Comparison of ENCODE assay signal across 16 cellular contexts in genomic region chr2:211216221-211216620, GRCh38.
DNase-seq lines count a peak whose midpoint lies in the region; TF ChIP-seq lines count a peak whose summit lies in the region.
"Had no signal": no experiment of that assay in that cellular context is flagged by ENCODE, and none has a peak within 500 bp of the region (broad histone marks: within the 10 kb centered on the region; RNA-seq: fewer than 3 reads in every experiment).

No MANE protein-coding gene starts in this region.

- intact Hi-C loops in MCF 10A (cut with micrococcal nuclease) (no loop called here), breast epithelium (cut with DNase I; ENCODE audit: low total_unique reads) (no loop called here)
- intact Hi-C loops in activated T-helper 2 cell treated with anti-CD3 and anti-CD28 coated beads, Interferon-gamma antibody, Interleukin-2, Interleukin-4, amounts not matched to agents 10 μg/mL and 5 μg/mL and 100 μg/mL, durations not matched to agents 14 hours and 24 hours and 36 hours (cut with micrococcal nuclease) = no loop called here

- BruUV-seq in MCF 10A (replicated peaks; lab: Mats Ljungman, UMichigan) = no TSS peak

- no peak overlapping the region for H3K4me3 ChIP-seq in breast epithelium
- H3K4me3 ChIP-seq: left lung, prostate gland, SJSA1, tibial artery had no signal

- POLR2A ChIA-PET in MCF 10A (lab: Yijun Ruan, JAX) = no interaction called here

- no peaks in the 10 kb centered on the region for H3K36me3 Mint-ChIP-seq in MCF 10A (ENCODE audit: insufficient read depth, unreplicated experiment)
- no peaks in the 10 kb centered on the region for H3K36me3 Mint-ChIP-seq in glutamatergic neuron (ENCODE audit: unreplicated experiment)
- H3K36me3 Mint-ChIP-seq in activated T-helper 2 cell treated with anti-CD3 and anti-CD28 coated beads, Interferon-gamma antibody, Interleukin-2, Interleukin-4, amounts not matched to agents 10 μg/mL and 5 μg/mL and 100 μg/mL, durations not matched to agents 14 hours and 24 hours and 36 hours (ENCODE audit: low read depth) = no peaks in the 10 kb centered on the region
- H3K36me3 Mint-ChIP-seq: activated naive CD8-positive, alpha-beta T cell treated with anti-CD3 and anti-CD28 coated beads, Interleukin-2, amount 10 ng/mL, durations not matched to agents 7 days and 5 days had no signal

- DNase-seq in MCF 10A (ENCODE audit: unreplicated experiment) (peak; percentile 37), breast epithelium (ENCODE audit: low spot score in 2 of 2) (no peak), RPMI8226 (peak; percentile 7), glutamatergic neuron (no peak), NCI-H2107 (lab: John Stamatoyannopoulos, UW) (no peak), mucosa of gallbladder (ENCODE audit: low spot score) (no peak)
- DNase-seq in activated T-helper 2 cell treated with anti-CD3 and anti-CD28 coated beads, Interferon-gamma antibody, Interleukin-2, Interleukin-4, amounts not matched to agents 10 μg/mL and 5 μg/mL and 100 μg/mL, durations not matched to agents 14 hours and 24 hours and 36 hours (ENCODE audit: low spot score) = no peak
- no peak for DNase-seq in activated CD4-positive, alpha-beta T cell treated with anti-CD3 and anti-CD28 coated beads for 48 hours
- DNase-seq: activated CD8-positive, alpha-beta T cell treated with anti-CD3 and anti-CD28 coated beads, Interleukin-2, amount 10 ng/mL, durations not matched to agents 7 days and 5 days; activated naive CD8-positive, alpha-beta T cell treated with anti-CD3 and anti-CD28 coated beads, Interleukin-2, amount 10 ng/mL, durations not matched to agents 7 days and 5 days; erythroblast; left lung; NCI-H1930; tibial artery had no signal

- peaks cover 0 to 5% of the 10 kb centered on the region in 2 donors for H3K9me3 ChIP-seq in breast epithelium
- H3K9me3 ChIP-seq: prostate gland, SJSA1 had no signal

- H3K9me3 Mint-ChIP-seq in MCF 10A (ENCODE audit: unreplicated experiment) = peaks cover 10% of the 10 kb centered on the region
- H3K9me3 Mint-ChIP-seq in glutamatergic neuron (ENCODE audit: unreplicated experiment) = no peaks in the 10 kb centered on the region
- peaks cover 23% of the 10 kb centered on the region for H3K9me3 Mint-ChIP-seq in activated T-helper 2 cell treated with anti-CD3 and anti-CD28 coated beads, Interferon-gamma antibody, Interleukin-2, Interleukin-4, amounts not matched to agents 10 μg/mL and 5 μg/mL and 100 μg/mL, durations not matched to agents 14 hours and 24 hours and 36 hours

- H3K27ac ChIP-seq in breast epithelium = no peak overlapping the region
- H3K27ac ChIP-seq: left lung, prostate gland, SJSA1, tibial artery had no signal

- no peaks in the 10 kb centered on the region for H3K27me3 ChIP-seq in breast epithelium
- H3K27me3 ChIP-seq: left lung, SJSA1, tibial artery had no signal

- H3K4me1 ChIP-seq in breast epithelium = no peaks in the 10 kb centered on the region
- H3K4me1 ChIP-seq: left lung, prostate gland, SJSA1, tibial artery had no signal

- H3K27ac Mint-ChIP-seq in MCF 10A (ENCODE audit: low read depth, unreplicated experiment) (no peak overlapping the region), glutamatergic neuron (ENCODE audit: unreplicated experiment) (no peak overlapping the region)
- no peak overlapping the region for H3K27ac Mint-ChIP-seq in activated T-helper 2 cell treated with anti-CD3 and anti-CD28 coated beads, Interferon-gamma antibody, Interleukin-2, Interleukin-4, amounts not matched to agents 10 μg/mL and 5 μg/mL and 100 μg/mL, durations not matched to agents 14 hours and 24 hours and 36 hours
- H3K27ac Mint-ChIP-seq: activated CD8-positive, alpha-beta T cell treated with anti-CD3 and anti-CD28 coated beads, Interleukin-2, amount 10 ng/mL, durations not matched to agents 7 days and 5 days; activated naive CD8-positive, alpha-beta T cell treated with anti-CD3 and anti-CD28 coated beads, Interleukin-2, amount 10 ng/mL, durations not matched to agents 7 days and 5 days had no signal

- H3K27me3 Mint-ChIP-seq in MCF 10A (ENCODE audit: insufficient read depth, unreplicated experiment) (no peaks in the 10 kb centered on the region), glutamatergic neuron (ENCODE audit: unreplicated experiment) (no peaks in the 10 kb centered on the region)
- no peaks in the 10 kb centered on the region for H3K27me3 Mint-ChIP-seq in activated T-helper 2 cell treated with anti-CD3 and anti-CD28 coated beads, Interferon-gamma antibody, Interleukin-2, Interleukin-4, amounts not matched to agents 10 μg/mL and 5 μg/mL and 100 μg/mL, durations not matched to agents 14 hours and 24 hours and 36 hours (ENCODE audit: low read depth)
- H3K27me3 Mint-ChIP-seq: activated naive CD8-positive, alpha-beta T cell treated with anti-CD3 and anti-CD28 coated beads, Interleukin-2, amount 10 ng/mL, durations not matched to agents 7 days and 5 days had no signal

- H3K4me1 Mint-ChIP-seq in MCF 10A (ENCODE audit: insufficient read depth, unreplicated experiment) = no peaks in the 10 kb centered on the region
- H3K4me1 Mint-ChIP-seq in glutamatergic neuron (ENCODE audit: low read depth, unreplicated experiment) = no peaks in the 10 kb centered on the region
- no peaks in the 10 kb centered on the region for H3K4me1 Mint-ChIP-seq in activated T-helper 2 cell treated with anti-CD3 and anti-CD28 coated beads, Interferon-gamma antibody, Interleukin-2, Interleukin-4, amounts not matched to agents 10 μg/mL and 5 μg/mL and 100 μg/mL, durations not matched to agents 14 hours and 24 hours and 36 hours (ENCODE audit: low read depth)
- H3K4me1 Mint-ChIP-seq: activated naive CD8-positive, alpha-beta T cell treated with anti-CD3 and anti-CD28 coated beads, Interleukin-2, amount 10 ng/mL, durations not matched to agents 7 days and 5 days had no signal

- TF ChIP-seq CTCF in MCF 10A (IDR thresholded peaks at IDR 0.05; ENCODE audit: unreplicated experiment) = no peak
- TF ChIP-seq CTCF in breast epithelium (IDR thresholded peaks at IDR 0.05) = peak in 1 of 3 donors; percentile 31
- peak; percentile 19 for TF ChIP-seq CTCF in glutamatergic neuron (IDR thresholded peaks at IDR 0.05; ENCODE audit: partially characterized antibody, unreplicated experiment)

- no peak overlapping the region for H3K4me3 Mint-ChIP-seq in MCF 10A (ENCODE audit: unreplicated experiment)
- H3K4me3 Mint-ChIP-seq in glutamatergic neuron (ENCODE audit: unreplicated experiment) = no peak overlapping the region
- no peak overlapping the region for H3K4me3 Mint-ChIP-seq in activated T-helper 2 cell treated with anti-CD3 and anti-CD28 coated beads, Interferon-gamma antibody, Interleukin-2, Interleukin-4, amounts not matched to agents 10 μg/mL and 5 μg/mL and 100 μg/mL, durations not matched to agents 14 hours and 24 hours and 36 hours (ENCODE audit: low read depth)
- H3K4me3 Mint-ChIP-seq: activated CD8-positive, alpha-beta T cell treated with anti-CD3 and anti-CD28 coated beads, Interleukin-2, amount 10 ng/mL, durations not matched to agents 7 days and 5 days; activated naive CD8-positive, alpha-beta T cell treated with anti-CD3 and anti-CD28 coated beads, Interleukin-2, amount 10 ng/mL, durations not matched to agents 7 days and 5 days had no signal

- no peaks in the 10 kb centered on the region for H3K36me3 ChIP-seq in breast epithelium
- H3K36me3 ChIP-seq: left lung, prostate gland, SJSA1, tibial artery had no signal

- CTCF ChIA-PET in MCF 10A (lab: Yijun Ruan, JAX) = interaction anchor here (0.8 to 1.2 kb wide), 2 partner anchors 31 to 349 kb away, joined by 4 read pairs; no protein-coding TSS in a partner anchor

- TF ChIP-seq POLR2A in breast epithelium (IDR thresholded peaks at IDR 0.05) = no peak

Comparison
In these comparisons a context has a peak if more than half of its experiments do, and no peak if none do; other contexts are left out.
1. DNase-seq: peak in MCF 10A (single experiment) and RPMI8226 (single experiment); none in breast epithelium (0 of 2), glutamatergic neuron (single experiment), activated T-helper 2 cell treated with anti-CD3 and anti-CD28 coated beads, Interferon-gamma antibody, Interleukin-2, Interleukin-4, amounts not matched to agents 10 μg/mL and 5 μg/mL and 100 μg/mL, durations not matched to agents 14 hours and 24 hours and 36 hours (single experiment), NCI-H2107 (single experiment), activated CD4-positive, alpha-beta T cell treated with anti-CD3 and anti-CD28 coated beads for 48 hours (single experiment) and mucosa of gallbladder (single experiment).